Comparison of ENCODE assay signal across 1 cellular context in genomic region chr17:68953340-68953997, GRCh38.
TF ChIP-seq lines count a peak whose summit lies in the region.

No MANE protein-coding gene starts in this region.

TF ChIP-seq in GM23338, 12 proteins besides CTCF, POLR2A, EP300 and RAD21 (continued from another document):
- no peak for TF ChIP-seq REST (IDR thresholded peaks at IDR 0.05; ENCODE audit: unreplicated experiment)
